In the genomic region with DNA sequence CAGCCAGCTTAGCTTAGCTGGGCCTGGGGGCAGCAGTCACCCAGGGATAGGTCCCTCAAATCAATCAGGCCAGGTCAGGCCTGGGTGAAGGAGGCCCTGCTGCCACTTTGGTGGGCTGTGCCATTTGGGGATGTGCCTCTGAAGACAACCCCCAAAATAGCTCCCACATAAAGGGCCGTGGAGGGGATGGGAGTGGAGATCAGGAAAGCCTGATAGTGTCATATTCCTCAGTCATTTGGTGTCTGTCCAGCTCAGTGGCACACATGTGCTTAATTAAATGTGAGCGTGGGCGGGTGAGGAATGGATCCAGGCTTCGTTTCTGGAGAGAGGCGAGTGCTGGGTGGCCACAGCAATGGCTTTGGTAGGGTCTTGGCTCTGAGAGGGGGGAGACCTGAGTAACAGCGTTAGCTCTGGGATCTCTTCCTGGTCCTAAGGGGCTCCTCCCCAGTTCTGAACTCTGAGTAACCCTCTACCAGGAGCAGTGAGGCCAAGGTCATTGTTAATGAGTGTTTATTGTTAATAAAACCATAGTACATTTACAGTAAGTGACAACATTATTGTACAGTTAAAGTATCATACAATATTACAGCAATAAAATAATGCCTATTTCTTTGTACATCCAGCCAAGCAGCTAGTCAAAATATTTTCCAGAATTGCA, we compare ENCODE assay signal across 23 cellular contexts. TPM values are rescaled to one million over a fixed set of nuclear protein-coding genes. Genes with fewer than 3 reads are reported as not detected.
DNase-seq lines count a peak whose midpoint lies in the region; ATAC-seq and TF ChIP-seq lines count a peak whose summit lies in the region.
"Had no signal": no experiment of that assay in that cellular context is flagged by ENCODE, and none has a peak within 500 bp of the region (broad histone marks: within the 10 kb centered on the region; RNA-seq: fewer than 3 reads in every experiment).

No MANE protein-coding gene starts in this region.

- DNase-seq in BE2C (peak; percentile 37), SK-N-MC (ENCODE audit: low read depth, low spot score) (no peak), fibroblast of villous mesenchyme (ENCODE audit: low read depth) (peak; percentile 30), osteoblast (ENCODE audit: insufficient read length, low spot score, missing footprints) (peak; percentile 71), ureter (ENCODE audit: low spot score) (no peak)
- DNase-seq in activated T-cell treated with anti-CD3 and anti-CD28 coated beads, Interleukin-2, amount 50 U/mL, for 1 hour, result no peak
- DNase-seq: activated CD4-positive, alpha-beta T cell treated with anti-CD3 and anti-CD28 coated beads for 48 hours; activated CD8-positive, alpha-beta memory T cell treated with anti-CD3 and anti-CD28 coated beads, Interleukin-2, amount 10 ng/mL, durations not matched to agents 7 days and 5 days; effector memory CD4-positive, alpha-beta T cell; GOT3; MM.1S; NCI-H1417 treated with DMSO at 0.1 percent for 48 hours; NCI-H446 treated with DMSO at 0.1 percent for 48 hours; SHP77; stimulated activated CD4-positive, alpha-beta T cell treated with anti-CD3 and anti-CD28 coated beads, Interleukin-1b, Interleukin-23, amount 100 ng/mL, for 48 hours; T-helper 1 cell had no signal

- H3K36me3 ChIP-seq in BE2C (peaks cover 16% of the 10 kb centered on the region), SK-N-MC (ENCODE audit: insufficient read depth, low read length) (peaks cover 78% of the 10 kb centered on the region), osteoblast (ENCODE audit: insufficient read depth, low read length) (peaks cover 38% of the 10 kb centered on the region)

- H4K20me1 ChIP-seq in osteoblast (ENCODE audit: insufficient read depth, low read length), result peaks cover 7% of the 10 kb centered on the region

- H3K9me3 ChIP-seq in BE2C (no peaks in the 10 kb centered on the region), SK-N-MC (ENCODE audit: low read depth, low read length) (no peaks in the 10 kb centered on the region), osteoblast (ENCODE audit: low read depth, low read length) (no peaks in the 10 kb centered on the region)
- H3K9me3 ChIP-seq: ascending aorta, esophagus muscularis mucosa, thoracic aorta had no signal

- ATAC-seq in GM21576 (IDR thresholded peaks at IDR 0.05; ENCODE audit: unreplicated experiment) (no peak), GM21381 (IDR thresholded peaks at IDR 0.05; ENCODE audit: unreplicated experiment) (no peak)
- ATAC-seq: activated CD8-positive, alpha-beta memory T cell treated with anti-CD3 and anti-CD28 coated beads, Interleukin-2, amount 10 ng/mL, durations not matched to agents 7 days and 5 days; natural killer cell treated with Interleukin-12 subunit alpha and Interleukin-12 subunit beta and Interleukin-15 and Interleukin-18, amount 100 ng/mL, for 72 hours had no signal

- TF ChIP-seq CTCF in BE2C (IDR thresholded peaks at IDR 0.05; ENCODE audit: low read depth, low read length) (no peak), fibroblast of villous mesenchyme (IDR thresholded peaks at IDR 0.05; ENCODE audit: insufficient read depth, low read depth, low read length) (no peak), osteoblast (IDR thresholded peaks at IDR 0.05; ENCODE audit: extremely low read depth, low read depth, low read length) (no peak)

- H3K27ac ChIP-seq in SK-N-MC, result peak overlapping the region; percentile 59; the same call in 1 of the 2 replicates
- H3K27ac ChIP-seq in osteoblast (ENCODE audit: low read depth, low read length), result no peak overlapping the region
- H3K27ac ChIP-seq: ascending aorta, esophagus muscularis mucosa, thoracic aorta had no signal

- no peak overlapping the region for H3K4me2 ChIP-seq in osteoblast (ENCODE audit: insufficient read depth, low read length)

- H3K4me3 ChIP-seq in BE2C (ENCODE audit: low read depth, low read length), result no peak overlapping the region
- no peak overlapping the region for H3K4me3 ChIP-seq in SK-N-MC
- no peak overlapping the region for H3K4me3 ChIP-seq in fibroblast of villous mesenchyme (ENCODE audit: low read depth, low read length)
- H3K4me3 ChIP-seq in osteoblast (ENCODE audit: insufficient read depth, low read length), result no peak overlapping the region
- H3K4me3 ChIP-seq: ascending aorta, esophagus muscularis mucosa, K562, thoracic aorta had no signal

- H3K27me3 ChIP-seq in BE2C (no peaks in the 10 kb centered on the region), osteoblast (ENCODE audit: insufficient read depth, low read length) (no peaks in the 10 kb centered on the region)
- H3K27me3 ChIP-seq: ascending aorta, esophagus muscularis mucosa had no signal

- H3K4me1 ChIP-seq in BE2C (peaks cover 3% of the 10 kb centered on the region; the same call in 1 of the 2 replicates), osteoblast (ENCODE audit: insufficient read depth, low read length) (no peaks in the 10 kb centered on the region)

- no peak overlapping the region for H3K9ac ChIP-seq in SK-N-MC (ENCODE audit: insufficient read length)

- no peak overlapping the region for H2AFZ ChIP-seq in osteoblast (ENCODE audit: low read length)

- no peaks in the 10 kb centered on the region for H3K79me2 ChIP-seq in osteoblast (ENCODE audit: insufficient read depth, low read length)

RNA-seq across cellular contexts. Expression of gene NAT10, which starts 45.2 kb away (rescaled TPM):
- 33.7 TPM for polyA plus RNA-seq in BE2C (2012; ENCODE audit: insufficient read depth, insufficient read length, low read depth)
- total RNA-seq in fibroblast of villous mesenchyme (22.9 and 35.4 TPM in 2 replicates), osteoblast (19.4 and 20.6 TPM in 2 replicates), ureter (79.8 TPM)

Comparison
In these comparisons a context has a peak if more than half of its experiments do, and no peak if none do; other contexts are left out.
1. DNase-seq: peak in BE2C (single experiment), fibroblast of villous mesenchyme (single experiment) and osteoblast (single experiment); none in SK-N-MC (single experiment), ureter (single experiment) and activated T-cell treated with anti-CD3 and anti-CD28 coated beads, Interleukin-2, amount 50 U/mL, for 1 hour (single experiment).